In genomic region chr11:116357769-116358544, GRCh38 we compare ENCODE assay signal across 11 cellular contexts.
A peak's percentile ranks its signal among the peaks of the same experiment; 100 is the strongest.
DNase-seq lines count a peak whose midpoint lies in the region; ATAC-seq, FAIRE-seq and TF ChIP-seq lines count a peak whose summit lies in the region.
"Had no signal": no experiment of that assay in that cellular context is flagged by ENCODE, and none has a peak within 500 bp of the region (broad histone marks: within the 10 kb centered on the region; RNA-seq: fewer than 3 reads in every experiment).

No MANE protein-coding gene starts in this region.

- H4K20me1 ChIP-seq in astrocyte (ENCODE audit: insufficient read depth, low read length) (no peaks in the 10 kb centered on the region), keratinocyte (ENCODE audit: control insufficient read depth, extremely low read depth, insufficient read depth, low read length) (no peaks in the 10 kb centered on the region)

- peaks cover 1% of the 10 kb centered on the region for H3K4me1 Mint-ChIP-seq in astrocyte (ENCODE audit: low read depth, unreplicated experiment)
- H3K4me1 Mint-ChIP-seq: stimulated activated naive B cell treated with anti-CD40 and anti-IgM and Interleukin-4, amounts not matched to agents 10 μg/mL and 1 μg/mL and 100 μg/mL, for 72 hours had no signal

- H3K4me3 ChIP-seq in astrocyte (ENCODE audit: insufficient read depth, low read depth, low read length) = no peak overlapping the region
- no peak overlapping the region for H3K4me3 ChIP-seq in keratinocyte (ENCODE audit: control insufficient read depth in 2 of 3, extremely low read depth in 1 of 3, insufficient read depth in 2 of 3, low read depth in 1 of 3, low read length in 3 of 3)
- H3K4me3 ChIP-seq: SJSA1 had no signal

- no peaks in the 10 kb centered on the region for H3K9me3 ChIP-seq in astrocyte (ENCODE audit: insufficient read depth, low read depth, low read length)
- no peaks in the 10 kb centered on the region for H3K9me3 ChIP-seq in keratinocyte (ENCODE audit: control insufficient read depth, low read depth, low read length)
- H3K9me3 ChIP-seq: SJSA1 had no signal

- H3K36me3 Mint-ChIP-seq in astrocyte (ENCODE audit: low read depth, unreplicated experiment) = no peaks in the 10 kb centered on the region
- H3K36me3 Mint-ChIP-seq: stimulated activated naive B cell treated with anti-CD40 and anti-IgM and Interleukin-4, amounts not matched to agents 10 μg/mL and 1 μg/mL and 100 μg/mL, for 72 hours had no signal

- ATAC-seq in GM21526 (IDR thresholded peaks at IDR 0.05; ENCODE audit: low FRiP score, unreplicated experiment) (no peak), HG02981 (IDR thresholded peaks at IDR 0.05; ENCODE audit: unreplicated experiment) (no peak)

- peak; percentile 87 for TF ChIP-seq CTCF in 22Rv1 (IDR thresholded peaks at IDR 0.05)
- peak; percentile 71 for TF ChIP-seq CTCF in GM12873 (IDR thresholded peaks at IDR 0.05; ENCODE audit: insufficient read depth, low read depth, low read length, missing control alignments)
- TF ChIP-seq CTCF in astrocyte (IDR thresholded peaks at IDR 0.05; ENCODE audit: insufficient read depth, low read depth, low read length) = peak; percentile 25
- TF ChIP-seq CTCF in keratinocyte (optimal IDR thresholded peaks at IDR 0.05 in 1 of 3, IDR thresholded peaks at IDR 0.05 in 1 of 3, conservative IDR thresholded peaks at IDR 0.05 in 1 of 3; ENCODE audit: extremely low read depth in 1 of 3, insufficient read depth in 2 of 3, low read length in 3 of 3) = peak; percentile 94 to 97 (median 96)

- no peaks in the 10 kb centered on the region for H3K4me1 ChIP-seq in astrocyte (ENCODE audit: insufficient read depth, low read length)
- H3K4me1 ChIP-seq in keratinocyte (ENCODE audit: control insufficient read depth, extremely low read depth, insufficient read depth, low read length) = peaks cover 13% of the 10 kb centered on the region
- H3K4me1 ChIP-seq: SJSA1 had no signal

- no peak overlapping the region for H3K27ac Mint-ChIP-seq in astrocyte (ENCODE audit: unreplicated experiment)
- H3K27ac Mint-ChIP-seq: stimulated activated naive B cell treated with anti-CD40 and anti-IgM and Interleukin-4, amounts not matched to agents 10 μg/mL and 1 μg/mL and 100 μg/mL, for 72 hours had no signal

- H3K4me2 ChIP-seq in astrocyte (ENCODE audit: low read length) = no peak overlapping the region
- H3K4me2 ChIP-seq in keratinocyte (ENCODE audit: control insufficient read depth, extremely low read depth, insufficient read depth, low read depth, low read length) = peak overlapping the region; percentile 17

- H3K9me1 ChIP-seq in keratinocyte (ENCODE audit: control insufficient read depth, extremely low read depth, insufficient read depth, low read length) = no peaks in the 10 kb centered on the region

- no peak overlapping the region for H3K9ac ChIP-seq in astrocyte (ENCODE audit: low read length)
- no peak overlapping the region for H3K9ac ChIP-seq in keratinocyte (ENCODE audit: control insufficient read depth, extremely low read depth, insufficient read depth, low read length)

- dilution Hi-C loops in keratinocyte (cut with MboI; ENCODE audit: extremely low pct_ligation_motif_present, low sequenced_read_pairs) = no loop called here

- H3K9me3 Mint-ChIP-seq in astrocyte (ENCODE audit: unreplicated experiment) = peaks cover 6% of the 10 kb centered on the region
- H3K9me3 Mint-ChIP-seq: stimulated activated naive B cell treated with anti-CD40 and anti-IgM and Interleukin-4, amounts not matched to agents 10 μg/mL and 1 μg/mL and 100 μg/mL, for 72 hours had no signal

- H3K27ac ChIP-seq in 22Rv1 = no peak overlapping the region
- H3K27ac ChIP-seq in astrocyte (ENCODE audit: low read depth, low read length) = no peak overlapping the region
- no peak overlapping the region for H3K27ac ChIP-seq in keratinocyte (ENCODE audit: control insufficient read depth, insufficient read depth, low read length)
- H3K27ac ChIP-seq: SJSA1 had no signal

- H3K27me3 ChIP-seq in astrocyte (ENCODE audit: insufficient read depth, low read length) (peaks cover 2% of the 10 kb centered on the region), keratinocyte (ENCODE audit: control insufficient read depth, extremely low read depth, insufficient read depth, low read length) (no peaks in the 10 kb centered on the region)
- H3K27me3 ChIP-seq: SJSA1 had no signal

- FAIRE-seq in astrocyte (lab: Jason Lieb, UNC) (no peak), keratinocyte (lab: Jason Lieb, UNC) (peak; percentile 57)

- peak overlapping the region; percentile 18 for H2AFZ ChIP-seq in astrocyte (ENCODE audit: low read depth, low read length)
- H2AFZ ChIP-seq in keratinocyte (ENCODE audit: control insufficient read depth, low read length) = peak overlapping the region; percentile 70

- peaks cover 63% of the 10 kb centered on the region for H3K27me3 Mint-ChIP-seq in astrocyte (ENCODE audit: low read depth, unreplicated experiment)

- H3K79me2 ChIP-seq in astrocyte (ENCODE audit: insufficient read depth, low read length) (no peaks in the 10 kb centered on the region), keratinocyte (ENCODE audit: control insufficient read depth, insufficient read depth, low read length) (no peaks in the 10 kb centered on the region)

- DNase-seq in astrocyte (ENCODE audit: low read depth) (no peak), keratinocyte (ENCODE audit: low read depth, low spot score) (no peak), activated gamma-delta T cell treated with Interleukin-2 at 50 U/mL for 16 hours (no peak), medulla oblongata (ENCODE audit: extremely low spot score) (no peak)
- DNase-seq: MV-4-11; stimulated activated naive B cell treated with anti-CD40 and anti-IgM and Interleukin-4, amounts not matched to agents 10 μg/mL and 1 μg/mL and 100 μg/mL, for 72 hours had no signal

- no peaks in the 10 kb centered on the region for H3K36me3 ChIP-seq in astrocyte (ENCODE audit: insufficient read depth, low read length)
- H3K36me3 ChIP-seq in keratinocyte (ENCODE audit: control insufficient read depth in 2 of 2, extremely low read depth in 1 of 2, insufficient read depth in 2 of 2, low read length in 2 of 2) = no peaks in the 10 kb centered on the region
- H3K36me3 ChIP-seq: SJSA1 had no signal

- H3K4me3 Mint-ChIP-seq in astrocyte (ENCODE audit: unreplicated experiment) = no peak overlapping the region
- H3K4me3 Mint-ChIP-seq: stimulated activated naive B cell treated with anti-CD40 and anti-IgM and Interleukin-4, amounts not matched to agents 10 μg/mL and 1 μg/mL and 100 μg/mL, for 72 hours had no signal

Comparison
In these comparisons a context has a peak if more than half of its experiments do, and no peak if none do; other contexts are left out.
1. CTCF ChIP-seq: peak in every context shown above with its lines; median percentile 96 in keratinocyte; 87 in 22Rv1; 71 in GM12873; 25 in astrocyte.